In genomic region chr13:45055902-45056648, GRCh38 we compare ENCODE assay signal across 8 cellular contexts.
DNase-seq lines count a peak whose midpoint lies in the region; ATAC-seq and TF ChIP-seq lines count a peak whose summit lies in the region.

No MANE protein-coding gene starts in this region.

- peaks cover 0 to 10% (median 0%) of the 10 kb centered on the region in 4 donors for H3K4me1 Mint-ChIP-seq in naive thymus-derived CD8-positive, alpha-beta T cell

- H3K79me1 ChIP-seq in IMR-90 (ENCODE audit: low read depth in 1 of 2, low read length in 2 of 2), result no peaks in the 10 kb centered on the region

- peak overlapping the region; percentile 82 to 95 for H4K8ac ChIP-seq in IMR-90 (ENCODE audit: low read depth in 2 of 2, low read length in 2 of 2)

- no peak overlapping the region for H3K4me3 ChIP-seq in IMR-90 (ENCODE audit: insufficient read depth, low read depth, low read length)
- peak overlapping the region in 1 of 3 donors; percentile 37 for H3K4me3 ChIP-seq in breast epithelium

- CTCF ChIA-PET in IMR-90 (lab: Yijun Ruan, JAX), result interaction anchor here (0.8 kb wide), 1 partner anchor 237 kb away, joined by 3 read pairs; no protein-coding TSS in a partner anchor

- in situ Hi-C loops in IMR-90 (cut with MboI; ENCODE audit: low sequenced_read_pairs), result no loop called here

- H3K27me3 ChIP-seq in IMR-90 (ENCODE audit: control insufficient read depth, insufficient read depth, low read length) (no peaks in the 10 kb centered on the region), breast epithelium (no peaks in the 10 kb centered on the region)

- no peaks in the 10 kb centered on the region for H4K20me1 ChIP-seq in IMR-90 (ENCODE audit: insufficient read depth, low read length)

- H2AK5ac ChIP-seq in IMR-90 (ENCODE audit: low read depth, low read length), result peak overlapping the region; percentile 85

- TF ChIP-seq CTCF in IMR-90 (conservative IDR thresholded peaks at IDR 0.05; ENCODE audit: low read depth, low read length) (no peak), breast epithelium (IDR thresholded peaks at IDR 0.05) (no peak)

- peak overlapping the region; percentile 91 for H3K23ac ChIP-seq in IMR-90 (ENCODE audit: low read depth, low read length)

- H2AFZ ChIP-seq in IMR-90 (replicated peaks; ENCODE audit: low read length, poor library complexity), result peak overlapping the region; percentile 88

- peak; percentile 54 for DNase-seq in D341Med (ENCODE audit: low spot score)
- DNase-seq in IMR-90, result peak; percentile 56
- DNase-seq in breast epithelium (ENCODE audit: low spot score in 2 of 2), result peak in 1 of 2 donors; percentile 52
- DNase-seq in myocyte (ENCODE audit: low read depth), result peak; percentile 92
- no peak for DNase-seq in GM19238 (ENCODE audit: insufficient read length, low spot score)
- DNase-seq in SHP77 treated with DMSO at 0.1 percent for 48 hours (lab: John Stamatoyannopoulos, UW), result no peak
- no peak for DNase-seq in naive thymus-derived CD8-positive, alpha-beta T cell

- ATAC-seq in IMR-90 (ENCODE audit: low read depth) (peak; percentile 52), GM18870 (IDR thresholded peaks at IDR 0.05; ENCODE audit: unreplicated experiment) (no peak)
- no peak for ATAC-seq in naive thymus-derived CD8-positive, alpha-beta T cell

- no peaks in the 10 kb centered on the region for H3K9me3 ChIP-seq in IMR-90 (ENCODE audit: control insufficient read depth, insufficient read depth, low read length)
- no peaks in the 10 kb centered on the region for H3K9me3 ChIP-seq in breast epithelium

- H4K91ac ChIP-seq in IMR-90 (ENCODE audit: insufficient read depth, low read depth, low read length), result peak overlapping the region; percentile 87

- TF ChIP-seq RAD21 in IMR-90 (IDR thresholded peaks at IDR 0.05; ENCODE audit: low read length), result no peak

- H3K27ac Mint-ChIP-seq in naive thymus-derived CD8-positive, alpha-beta T cell, result peak overlapping the region in 1 of 10 donors; percentile 14

- peaks cover 2 to 10% (median 4%) of the 10 kb centered on the region in 5 donors for H3K27me3 Mint-ChIP-seq in naive thymus-derived CD8-positive, alpha-beta T cell

- H4K5ac ChIP-seq in IMR-90 (ENCODE audit: low read depth, low read length), result peak overlapping the region; percentile 99

- H3K18ac ChIP-seq in IMR-90 (ENCODE audit: low read depth, low read length), result peak overlapping the region; percentile 99

- H3K27ac ChIP-seq in IMR-90 (ENCODE audit: insufficient read depth, low read length), result peak overlapping the region; percentile 89
- H3K27ac ChIP-seq in breast epithelium, result peak overlapping the region; percentile 80 to 84

- BruUV-seq in IMR-90 (replicated peaks; lab: Mats Ljungman, UMichigan), result no TSS peak

- H3K36me3 ChIP-seq in IMR-90 (ENCODE audit: control insufficient read depth, insufficient read depth, low read length), result no peaks in the 10 kb centered on the region
- H3K36me3 ChIP-seq in breast epithelium, result no peaks in the 10 kb centered on the region

- peaks cover 14% of the 10 kb centered on the region for H3K4me1 ChIP-seq in IMR-90 (ENCODE audit: control insufficient read depth, insufficient read depth, low read length)
- H3K4me1 ChIP-seq in breast epithelium, result peaks cover 0 to 4% of the 10 kb centered on the region in 2 donors

- peak overlapping the region; percentile 47 for H3K14ac ChIP-seq in IMR-90 (replicated peaks; ENCODE audit: low read depth, low read length)

- H2BK5ac ChIP-seq in IMR-90 (ENCODE audit: low read depth, low read length, poor library complexity, severe bottlenecking), result peak overlapping the region; percentile 89

- no peaks in the 10 kb centered on the region for H3K36me3 Mint-ChIP-seq in naive thymus-derived CD8-positive, alpha-beta T cell

- WGBS in IMR-90 (ENCODE audit: extremely low coverage in 2 of 2, insufficient read length in 1 of 2), 2 experiments, result no CpG with 5 or more reads among the region's 7 CpGs

- H3K4me2 ChIP-seq in IMR-90 (ENCODE audit: low read depth, low read length), result peak overlapping the region; percentile 80

- H2BK120ac ChIP-seq in IMR-90 (ENCODE audit: low read depth, low read length), result peak overlapping the region; percentile 92

- peak overlapping the region; percentile 45 for H3K9ac ChIP-seq in IMR-90 (ENCODE audit: low read depth, low read length)

- no peak overlapping the region for H3K4me3 Mint-ChIP-seq in naive thymus-derived CD8-positive, alpha-beta T cell

- peak overlapping the region; percentile 67 for H3K56ac ChIP-seq in IMR-90 (ENCODE audit: extremely low read depth, insufficient read depth, low read length)

- intact Hi-C loops in IMR-90 (cut with micrococcal nuclease) (loop anchor here (1.0 to 2.0 kb wide), 3 partner anchors 46 to 225 kb away; no protein-coding TSS in a partner anchor), breast epithelium (cut with DNase I; ENCODE audit: low total_unique reads) (no loop called here)

- peak overlapping the region; percentile 91 for H3K4ac ChIP-seq in IMR-90 (ENCODE audit: low read depth, low read length)

- dilution Hi-C loops in IMR-90 (cut with HindIII; ENCODE audit: low sequenced_read_pairs, unreplicated experiment), result no loop called here

- H2BK15ac ChIP-seq in IMR-90 (ENCODE audit: low read depth, low read length), result peak overlapping the region; percentile 95

- peak overlapping the region; percentile 89 for H2BK20ac ChIP-seq in IMR-90 (ENCODE audit: low read depth, low read length)

- TF ChIP-seq POLR2A in IMR-90 (IDR thresholded peaks at IDR 0.05; ENCODE audit: low read depth, low read length), result no peak
- TF ChIP-seq POLR2A in breast epithelium (IDR thresholded peaks at IDR 0.05), result no peak

- H3K9me1 ChIP-seq in IMR-90 (ENCODE audit: insufficient read depth, low read length), result peaks cover 12% of the 10 kb centered on the region

- H3K9me3 Mint-ChIP-seq in naive thymus-derived CD8-positive, alpha-beta T cell, result no peaks in the 10 kb centered on the region

- H2AK9ac ChIP-seq in IMR-90 (replicated peaks; ENCODE audit: low read depth, low read length, poor library complexity), result peak overlapping the region; percentile 21

- POLR2A ChIA-PET in IMR-90 (lab: Charles Lee; ENCODE audit: unreplicated experiment), result no interaction called here
- POLR2A ChIA-PET in naive thymus-derived CD8-positive, alpha-beta T cell (lab: Charles Lee), result no interaction called here

TF ChIP-seq in IMR-90, 13 proteins besides CTCF, POLR2A, EP300 and RAD21:
- TF ChIP-seq CEBPB (IDR thresholded peaks at IDR 0.05; ENCODE audit: low read depth, low read length) (no peak), USF2 (IDR thresholded peaks at IDR 0.05; ENCODE audit: low read depth, low read length) (peak; percentile 39; the same call in 1 of the 2 replicates), NFE2L2 (IDR thresholded peaks at IDR 0.05; ENCODE audit: low read depth, low read length) (no peak), MAFK (IDR thresholded peaks at IDR 0.05; ENCODE audit: low read depth, low read length) (no peak)

Comparison
In these comparisons a context has a peak if more than half of its experiments do, and no peak if none do; other contexts are left out.
1. DNase-seq: peak in D341Med (single experiment), IMR-90 (single experiment) and myocyte (single experiment); none in GM19238 (single experiment), SHP77 treated with DMSO at 0.1 percent for 48 hours (single experiment) and naive thymus-derived CD8-positive, alpha-beta T cell (0 of 10).